ENCODE assay signal across 9 cellular contexts in genomic region chr13:20678566-20678965, GRCh38. TPM values are rescaled to one million over a fixed set of nuclear protein-coding genes. Genes with fewer than 3 reads are reported as not detected.
A peak's percentile ranks its signal among the peaks of the same experiment; 100 is the strongest.
DNase-seq lines count a peak whose midpoint lies in the region; FAIRE-seq and TF ChIP-seq lines count a peak whose summit lies in the region.
"Not testable (repeated sequence)": the region's sequence is repeated elsewhere in the genome, so short reads cannot be mapped to it uniquely, and the experiment has no call there.
"Had no signal": no experiment of that assay in that cellular context is flagged by ENCODE, and none has a peak within 500 bp of the region (broad histone marks: within the 10 kb centered on the region; RNA-seq: fewer than 3 reads in every experiment).

No MANE protein-coding gene starts in this region.

- not testable (repeated sequence) for TF ChIP-seq POLR2A in thyroid gland (IDR thresholded peaks at IDR 0.05)

- peaks cover 26% of the 10 kb centered on the region for H3K4me1 Mint-ChIP-seq in endothelial cell (ENCODE audit: unreplicated experiment)
- peaks cover 23% of the 10 kb centered on the region for H3K4me1 Mint-ChIP-seq in mesothelial cell of epicardium

- H2BK15ac ChIP-seq in neuronal stem cell (ENCODE audit: low read length), result not testable (repeated sequence)

- intact Hi-C loops in thyroid gland (cut with DNase I), result not testable (repeated sequence)

- not testable (repeated sequence) for H2AK5ac ChIP-seq in neuronal stem cell (ENCODE audit: low read depth, low read length)

- H3K36me3 ChIP-seq in neuronal stem cell (replicated peaks in 1 of 2; ENCODE audit: control insufficient read depth in 2 of 2, insufficient read depth in 2 of 2, low read length in 2 of 2), result peaks cover 0 to 14% of the 10 kb centered on the region in 2 donors
- H3K36me3 ChIP-seq in thyroid gland, result not testable (repeated sequence)

- not testable (repeated sequence) for H4K91ac ChIP-seq in neuronal stem cell (ENCODE audit: low read depth, low read length, poor library complexity)

- not testable (repeated sequence) for H3K4me1 ChIP-seq in neuronal stem cell (ENCODE audit: control insufficient read depth in 2 of 2, insufficient read depth in 1 of 2, low read depth in 1 of 2, low read length in 2 of 2)
- peaks cover 3 to 34% of the 10 kb centered on the region in 2 donors for H3K4me1 ChIP-seq in thyroid gland

- H3K27ac ChIP-seq in VCaP, result peak overlapping the region; percentile 64
- H3K27ac ChIP-seq in neuronal stem cell (replicated peaks; ENCODE audit: low read length), result peak overlapping the region; percentile 61
- not testable (repeated sequence) for H3K27ac ChIP-seq in thyroid gland

- not testable (repeated sequence) for H3K4me2 ChIP-seq in neuronal stem cell (ENCODE audit: insufficient read depth, low read length, poor library complexity, severe bottlenecking)

- not testable (repeated sequence) for H3K14ac ChIP-seq in neuronal stem cell (ENCODE audit: low read length)

- H3K9ac ChIP-seq in neuronal stem cell (ENCODE audit: low read depth, low read length, poor library complexity), result not testable (repeated sequence)

- not testable (repeated sequence) for H3K36me3 Mint-ChIP-seq in endothelial cell (ENCODE audit: low read depth, unreplicated experiment)
- H3K36me3 Mint-ChIP-seq in mesothelial cell of epicardium, result peaks cover 14% of the 10 kb centered on the region

- not testable (repeated sequence) for H2BK5ac ChIP-seq in neuronal stem cell (ENCODE audit: low read length)

- not testable (repeated sequence) for H3K23ac ChIP-seq in neuronal stem cell (ENCODE audit: low read depth, low read length, poor library complexity)

- peak; percentile 88 for FAIRE-seq in D721Med (lab: Jason Lieb, UNC)

- not testable (repeated sequence) for H3K9me3 Mint-ChIP-seq in endothelial cell (ENCODE audit: unreplicated experiment); mesothelial cell of epicardium

- TF ChIP-seq CTCF in D721Med (IDR thresholded peaks at IDR 0.05; ENCODE audit: insufficient read depth, missing control alignments); VCaP (conservative IDR thresholded peaks at IDR 0.05); endothelial cell (IDR thresholded peaks at IDR 0.05; ENCODE audit: unreplicated experiment); mesothelial cell of epicardium (IDR thresholded peaks at IDR 0.05; ENCODE audit: unreplicated experiment); thyroid gland (IDR thresholded peaks at IDR 0.05): not testable (repeated sequence)

- not testable (repeated sequence) for H3K27me3 Mint-ChIP-seq in endothelial cell (ENCODE audit: unreplicated experiment); mesothelial cell of epicardium (ENCODE audit: low read depth)

- not testable (repeated sequence) for H3K79me1 ChIP-seq in neuronal stem cell (ENCODE audit: low read depth, low read length)

- not testable (repeated sequence) for H3K27me3 ChIP-seq in neuronal stem cell (ENCODE audit: control insufficient read depth in 3 of 3, insufficient read depth in 3 of 3, low read depth in 1 of 3, low read length in 3 of 3); thyroid gland

- H3K9me3 ChIP-seq in neuronal stem cell (replicated peaks in 1 of 2; ENCODE audit: control insufficient read depth in 2 of 2, insufficient read depth in 1 of 2, low read depth in 1 of 2, low read length in 2 of 2); thyroid gland: not testable (repeated sequence)

- not testable (repeated sequence) for H3K4me3 ChIP-seq in neuronal stem cell (ENCODE audit: low read length in 2 of 2); thyroid gland (replicated peaks in 1 of 3)

- not testable (repeated sequence) for H3K4me3 Mint-ChIP-seq in endothelial cell (ENCODE audit: unreplicated experiment); mesothelial cell of epicardium

- not testable (repeated sequence) for H3K4ac ChIP-seq in neuronal stem cell (ENCODE audit: low read length)

- not testable (repeated sequence) for H2BK12ac ChIP-seq in neuronal stem cell (ENCODE audit: low read length)

- H3K27ac Mint-ChIP-seq in endothelial cell (ENCODE audit: unreplicated experiment) (peak overlapping the region; percentile 40), mesothelial cell of epicardium (peak overlapping the region; percentile 32)

- DNase-seq in D721Med (ENCODE audit: insufficient read length, low spot score); endothelial cell (ENCODE audit: low spot score); mesothelial cell of epicardium (ENCODE audit: low spot score in 2 of 2, unreplicated experiment in 2 of 2); neuronal stem cell (ENCODE audit: low spot score): not testable (repeated sequence)
- DNase-seq in NCI-H524 treated with DMSO at 0.1 percent for 48 hours (lab: John Stamatoyannopoulos, UW), result peak; percentile 93
- peak; percentile 25 for DNase-seq in left kidney (ENCODE audit: low read depth, low spot score)
- peak; percentile 3 to 7 for DNase-seq in thyroid gland

- WGBS in neuronal stem cell (ENCODE audit: extremely low coverage in 2 of 2, insufficient read length in 2 of 2, insufficient replicate concordance in 1 of 2), 2 donors, result no CpG with 5 or more reads among the region's 8 CpGs
- 42 to 56% methylated on average over 8 of the region's 8 CpGs for WGBS in thyroid gland, 2 donors

- not testable (repeated sequence) for H3K18ac ChIP-seq in neuronal stem cell (ENCODE audit: low read length)

- not testable (repeated sequence) for H4K8ac ChIP-seq in neuronal stem cell (ENCODE audit: low read depth, low read length)

- not testable (repeated sequence) for H2BK120ac ChIP-seq in neuronal stem cell (ENCODE audit: low read depth, low read length)

- not testable (repeated sequence) for H2AFZ ChIP-seq in neuronal stem cell (ENCODE audit: low read length)

RNA-seq across cellular contexts. Expression of gene IL17D, which starts 24.9 kb away (rescaled TPM):
- total RNA-seq in endothelial cell (ENCODE audit: unreplicated experiment) (2.1 TPM), mesothelial cell of epicardium (5.4 to 6.2 TPM (median 5.9 TPM) in 3 replicates), thyroid gland (1 to 10 TPM; 2.7 to 6.5 (median 4.8) TPM)
- polyA plus RNA-seq in neuronal stem cell (2013, experiment 1 of 2), result 2.3 TPM
- polyA plus RNA-seq in neuronal stem cell (2013, experiment 2 of 2), result 2.1 TPM
- total RNA-seq: B cell had no signal
